ENCODE assay signal across 9 cellular contexts in genomic region chr1:15526021-15526489, GRCh38. TPM values are rescaled to one million over a fixed set of nuclear protein-coding genes. Genes with fewer than 3 reads are reported as not detected.
A peak's percentile ranks its signal among the peaks of the same experiment; 100 is the strongest.
DNase-seq lines count a peak whose midpoint lies in the region; ATAC-seq and TF ChIP-seq lines count a peak whose summit lies in the region.
"Had no signal": no experiment of that assay in that cellular context is flagged by ENCODE, and none has a peak within 500 bp of the region (broad histone marks: within the 10 kb centered on the region; RNA-seq: fewer than 3 reads in every experiment).

No MANE protein-coding gene starts in this region.

- no peak for ATAC-seq in naive thymus-derived CD8-positive, alpha-beta T cell

- in situ Hi-C loops in GM13977 (cut with MboI; ENCODE audit: low pct_unique_long_range_greater_than_20kb, low sequenced_read_pairs, unreplicated experiment) = no loop called here

- POLR2A ChIA-PET in naive thymus-derived CD8-positive, alpha-beta T cell (lab: Charles Lee) = interaction anchor here (1.2 to 2.4 kb wide), 3 partner anchors 53 to 308 kb away, joined by 4 to 20 read pairs (median 7); partner anchors contain the start of gene DDI2

- H3K4me1 Mint-ChIP-seq in chondrocyte (ENCODE audit: low read depth) = peaks cover 37% of the 10 kb centered on the region
- peaks cover 34 to 60% (median 55%) of the 10 kb centered on the region in 4 donors for H3K4me1 Mint-ChIP-seq in naive thymus-derived CD8-positive, alpha-beta T cell

- H3K36me3 Mint-ChIP-seq in chondrocyte (ENCODE audit: low read depth) = peaks cover 1% of the 10 kb centered on the region
- H3K36me3 Mint-ChIP-seq in naive thymus-derived CD8-positive, alpha-beta T cell = peaks cover 0 to 15% (median 0%) of the 10 kb centered on the region in 3 donors

- TF ChIP-seq CTCF in AG09309 (IDR thresholded peaks at IDR 0.05; ENCODE audit: control insufficient read depth, insufficient read depth, low read depth, low read length, missing control alignments) (peak; percentile 11), chondrocyte (IDR thresholded peaks at IDR 0.05) (no peak), GM13977 (IDR thresholded peaks at IDR 0.05; ENCODE audit: extremely low read depth, insufficient read depth, missing control alignments) (no peak)

- DNase-seq in AG09309 (ENCODE audit: low read depth) (no peak), chondrocyte (ENCODE audit: low spot score) (no peak), anterior cingulate cortex (lab: John Stamatoyannopoulos, UW) (no peak), HUDEP-2 (lab: John Stamatoyannopoulos, UW; ENCODE audit: unreplicated experiment in 76 of 76) (no peak), GM13977 (ENCODE audit: low spot score) (no peak), DMS79 treated with DMSO at 0.1 percent for 48 hours (lab: John Stamatoyannopoulos, UW) (no peak)
- DNase-seq in Jurkat, Clone E6-1 (ENCODE audit: low read depth, low spot score) = no peak
- peak in 2 of 10 donors; percentile 12 to 13 for DNase-seq in naive thymus-derived CD8-positive, alpha-beta T cell

- H3K27ac Mint-ChIP-seq in chondrocyte (ENCODE audit: unreplicated experiment) = peak overlapping the region; percentile 100
- peak overlapping the region; percentile 89 to 100 (median 100) for H3K27ac Mint-ChIP-seq in naive thymus-derived CD8-positive, alpha-beta T cell

- H3K4me3 Mint-ChIP-seq in chondrocyte (ENCODE audit: unreplicated experiment) = peak overlapping the region; percentile 92
- peak overlapping the region; percentile 87 to 97 (median 92) for H3K4me3 Mint-ChIP-seq in naive thymus-derived CD8-positive, alpha-beta T cell

- no peaks in the 10 kb centered on the region for H3K27me3 Mint-ChIP-seq in chondrocyte (ENCODE audit: low read depth)
- H3K27me3 Mint-ChIP-seq in naive thymus-derived CD8-positive, alpha-beta T cell = peaks cover 0 to 2% (median 0%) of the 10 kb centered on the region in 5 donors

- peak overlapping the region; percentile 27 for H3K4me3 ChIP-seq in AG09309 (ENCODE audit: control insufficient read depth, low read depth, low read length)
- peak overlapping the region; percentile 84 for H3K4me3 ChIP-seq in Jurkat, Clone E6-1 (ENCODE audit: low read length)

- H3K9me3 Mint-ChIP-seq in chondrocyte (ENCODE audit: low read depth) = no peaks in the 10 kb centered on the region
- no peaks in the 10 kb centered on the region for H3K9me3 Mint-ChIP-seq in naive thymus-derived CD8-positive, alpha-beta T cell

RNA-seq across cellular contexts. Expression of gene DNAJC16, which starts 0.6 kb away (rescaled TPM):
- 4.1 TPM for polyA plus RNA-seq in Jurkat, Clone E6-1 (2012; ENCODE audit: insufficient read depth, insufficient read length)
- total RNA-seq in chondrocyte = 19.9 to 22.8 TPM (median 20.4 TPM) in 3 replicates
- total RNA-seq in naive thymus-derived CD8-positive, alpha-beta T cell = 10 to 100 TPM; 24.8 to 30.0 TPM
- 1 to 10 TPM; 5.0 to 9.7 (median 7.1) TPM for polyA plus RNA-seq in naive thymus-derived CD8-positive, alpha-beta T cell

RNA-seq across cellular contexts. Expression of gene CASP9, which starts 2.0 kb away (rescaled TPM):
- 9.0 TPM for polyA plus RNA-seq in Jurkat, Clone E6-1 (2012; ENCODE audit: insufficient read depth, insufficient read length)
- 7.6 to 11.6 TPM (median 9.7 TPM) in 3 replicates for total RNA-seq in chondrocyte
- 10 to 100 TPM; 13.4 to 15.9 TPM for total RNA-seq in naive thymus-derived CD8-positive, alpha-beta T cell
- polyA plus RNA-seq in naive thymus-derived CD8-positive, alpha-beta T cell = 1 to 10 TPM; 8.0 to 8.6 (median 8.4) TPM

RNA-seq across cellular contexts. Expression of gene CELA2B, which starts 50.2 kb away (rescaled TPM):
- not detected for polyA plus RNA-seq in Jurkat, Clone E6-1 (2012; ENCODE audit: insufficient read depth, insufficient read length)
- not detected in 3 replicates for total RNA-seq in chondrocyte
- not detected for total RNA-seq in naive thymus-derived CD8-positive, alpha-beta T cell
- not detected for polyA plus RNA-seq in naive thymus-derived CD8-positive, alpha-beta T cell
- total RNA-seq: dermis microvascular lymphatic vessel endothelial cell had no signal

RNA-seq across cellular contexts. Expression of gene AGMAT, which starts 58.8 kb away (rescaled TPM):
- polyA plus RNA-seq in Jurkat, Clone E6-1 (2012; ENCODE audit: insufficient read depth, insufficient read length) = not detected
- total RNA-seq in chondrocyte = 0.68 to 1.1 TPM (median 0.82 TPM) in 3 replicates
- total RNA-seq in naive thymus-derived CD8-positive, alpha-beta T cell = 10 to 100 TPM; 11.0 to 11.3 TPM
- 10 to 100 TPM in 2 of 3 donors, 1 to 10 TPM in 1; 9.0 to 15.5 (median 14.4) TPM for polyA plus RNA-seq in naive thymus-derived CD8-positive, alpha-beta T cell
